ENCODE assay signal across 1 cellular context in the genomic region with DNA sequence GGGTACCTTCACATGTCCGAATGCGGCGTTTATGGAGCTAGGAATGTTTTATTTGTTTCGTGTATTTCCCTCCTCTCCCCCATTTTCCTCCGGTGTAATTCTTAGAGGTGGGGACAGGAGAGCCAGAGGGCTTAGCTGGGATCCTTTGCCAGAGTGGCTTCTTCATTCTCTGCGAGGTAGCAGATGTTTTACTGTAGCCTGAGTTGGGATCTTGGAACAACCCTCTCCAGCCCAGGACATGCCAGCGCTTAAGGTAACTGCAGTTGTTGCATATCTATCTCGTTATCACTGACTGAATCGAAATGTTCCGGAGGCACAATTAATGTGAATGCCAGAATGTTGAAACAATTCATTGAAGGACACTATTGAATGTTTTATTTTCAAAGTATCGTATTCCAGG.
TF ChIP-seq lines count a peak whose summit lies in the region.

No MANE protein-coding gene starts in this region.

TF ChIP-seq in A549, 52 proteins besides CTCF, POLR2A, EP300 and RAD21 (continued from another document):
- TF ChIP-seq, protein P1, sequence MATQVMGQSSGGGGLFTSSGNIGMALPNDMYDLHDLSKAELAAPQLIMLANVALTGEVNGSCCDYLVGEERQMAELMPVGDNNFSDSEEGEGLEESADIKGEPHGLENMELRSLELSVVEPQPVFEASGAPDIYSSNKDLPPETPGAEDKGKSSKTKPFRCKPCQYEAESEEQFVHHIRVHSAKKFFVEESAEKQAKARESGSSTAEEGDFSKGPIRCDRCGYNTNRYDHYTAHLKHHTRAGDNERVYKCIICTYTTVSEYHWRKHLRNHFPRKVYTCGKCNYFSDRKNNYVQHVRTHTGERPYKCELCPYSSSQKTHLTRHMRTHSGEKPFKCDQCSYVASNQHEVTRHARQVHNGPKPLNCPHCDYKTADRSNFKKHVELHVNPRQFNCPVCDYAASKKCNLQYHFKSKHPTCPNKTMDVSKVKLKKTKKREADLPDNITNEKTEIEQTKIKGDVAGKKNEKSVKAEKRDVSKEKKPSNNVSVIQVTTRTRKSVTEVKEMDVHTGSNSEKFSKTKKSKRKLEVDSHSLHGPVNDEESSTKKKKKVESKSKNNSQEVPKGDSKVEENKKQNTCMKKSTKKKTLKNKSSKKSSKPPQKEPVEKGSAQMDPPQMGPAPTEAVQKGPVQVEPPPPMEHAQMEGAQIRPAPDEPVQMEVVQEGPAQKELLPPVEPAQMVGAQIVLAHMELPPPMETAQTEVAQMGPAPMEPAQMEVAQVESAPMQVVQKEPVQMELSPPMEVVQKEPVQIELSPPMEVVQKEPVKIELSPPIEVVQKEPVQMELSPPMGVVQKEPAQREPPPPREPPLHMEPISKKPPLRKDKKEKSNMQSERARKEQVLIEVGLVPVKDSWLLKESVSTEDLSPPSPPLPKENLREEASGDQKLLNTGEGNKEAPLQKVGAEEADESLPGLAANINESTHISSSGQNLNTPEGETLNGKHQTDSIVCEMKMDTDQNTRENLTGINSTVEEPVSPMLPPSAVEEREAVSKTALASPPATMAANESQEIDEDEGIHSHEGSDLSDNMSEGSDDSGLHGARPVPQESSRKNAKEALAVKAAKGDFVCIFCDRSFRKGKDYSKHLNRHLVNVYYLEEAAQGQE (IDR thresholded peaks at IDR 0.05), result no peak
- TF ChIP-seq, protein P2, sequence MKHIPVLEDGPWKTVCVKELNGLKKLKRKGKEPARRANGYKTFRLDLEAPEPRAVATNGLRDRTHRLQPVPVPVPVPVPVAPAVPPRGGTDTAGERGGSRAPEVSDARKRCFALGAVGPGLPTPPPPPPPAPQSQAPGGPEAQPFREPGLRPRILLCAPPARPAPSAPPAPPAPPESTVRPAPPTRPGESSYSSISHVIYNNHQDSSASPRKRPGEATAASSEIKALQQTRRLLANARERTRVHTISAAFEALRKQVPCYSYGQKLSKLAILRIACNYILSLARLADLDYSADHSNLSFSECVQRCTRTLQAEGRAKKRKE (CRISPR knock-in tag; IDR thresholded peaks at IDR 0.05; ENCODE audit: low read depth), result no peak
- TF ChIP-seq CBX8 (IDR thresholded peaks at IDR 0.05) (no peak), MAZ (IDR thresholded peaks at IDR 0.05; ENCODE audit: borderline replicate concordance, low read depth, low read length) (no peak), HOXA7 (CRISPR knock-in tag; IDR thresholded peaks at IDR 0.05) (no peak), CBX2 (IDR thresholded peaks at IDR 0.05; ENCODE audit: borderline replicate concordance, low read depth) (no peak), KDM5A (IDR thresholded peaks at IDR 0.05) (no peak), POLR2AphosphoS2 (conservative IDR thresholded peaks at IDR 0.05; ENCODE audit: low read length) (no peak), TFCP2L1 (CRISPR knock-in tag; IDR thresholded peaks at IDR 0.05) (no peak), RFX5 (IDR thresholded peaks at IDR 0.05) (no peak), CEBPB (IDR thresholded peaks at IDR 0.05) (no peak), KDM1A (IDR thresholded peaks at IDR 0.05; ENCODE audit: low read depth) (no peak)
- TF ChIP-seq, protein P3, sequence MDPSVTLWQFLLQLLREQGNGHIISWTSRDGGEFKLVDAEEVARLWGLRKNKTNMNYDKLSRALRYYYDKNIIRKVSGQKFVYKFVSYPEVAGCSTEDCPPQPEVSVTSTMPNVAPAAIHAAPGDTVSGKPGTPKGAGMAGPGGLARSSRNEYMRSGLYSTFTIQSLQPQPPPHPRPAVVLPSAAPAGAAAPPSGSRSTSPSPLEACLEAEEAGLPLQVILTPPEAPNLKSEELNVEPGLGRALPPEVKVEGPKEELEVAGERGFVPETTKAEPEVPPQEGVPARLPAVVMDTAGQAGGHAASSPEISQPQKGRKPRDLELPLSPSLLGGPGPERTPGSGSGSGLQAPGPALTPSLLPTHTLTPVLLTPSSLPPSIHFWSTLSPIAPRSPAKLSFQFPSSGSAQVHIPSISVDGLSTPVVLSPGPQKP (IDR thresholded peaks at IDR 0.05; ENCODE audit: low read depth, low read length), result no peak
